ENCODE assay signal across 8 cellular contexts in genomic region chr15:44711356-44712107, GRCh38. TPM values are rescaled to one million over a fixed set of nuclear protein-coding genes. Genes with fewer than 3 reads are reported as not detected.
DNase-seq lines count a peak whose midpoint lies in the region; ATAC-seq and TF ChIP-seq lines count a peak whose summit lies in the region.

Gene B2M (plus strand): TSS chr15:44711517. CDS start chr15:44711547, 30 bp downstream.

- no peaks in the 10 kb centered on the region for H3K9me3 ChIP-seq in NT2/D1 (ENCODE audit: insufficient read depth, low read length)
- no peaks in the 10 kb centered on the region for H3K9me3 ChIP-seq in endodermal cell (ENCODE audit: control insufficient read depth, low read length)

- no peak for TF ChIP-seq CTCF in endodermal cell (conservative IDR thresholded peaks at IDR 0.05)

- H3K4me1 ChIP-seq in NT2/D1 (ENCODE audit: insufficient read depth, insufficient read length) (peaks cover 3% of the 10 kb centered on the region), endodermal cell (ENCODE audit: control insufficient read depth, insufficient read depth, low read length) (no peaks in the 10 kb centered on the region)

- peak within 1 kb of the TSS; percentile 30 for H3K27ac ChIP-seq in endodermal cell (ENCODE audit: low read depth, low read length)

- H3K4me3 ChIP-seq in NT2/D1 (ENCODE audit: insufficient read length, low read depth) = peak within 1 kb of the TSS; percentile 78
- peak within 1 kb of the TSS; percentile 82 for H3K4me3 ChIP-seq in endodermal cell (ENCODE audit: low read length)

- no peaks in the 10 kb centered on the region for H3K9me3 Mint-ChIP-seq in activated CD8-positive, alpha-beta memory T cell treated with anti-CD3 and anti-CD28 coated beads, Interleukin-2, amount 10 ng/mL, durations not matched to agents 7 days and 5 days (ENCODE audit: low read depth)
- no peaks in the 10 kb centered on the region for H3K9me3 Mint-ChIP-seq in endodermal cell

- peaks cover 42% of the 10 kb centered on the region for H3K4me1 Mint-ChIP-seq in activated CD8-positive, alpha-beta memory T cell treated with anti-CD3 and anti-CD28 coated beads, Interleukin-2, amount 10 ng/mL, durations not matched to agents 7 days and 5 days
- H3K4me1 Mint-ChIP-seq in endodermal cell = peaks cover 5% of the 10 kb centered on the region

- peak within 1 kb of the TSS; percentile 95 for H3K4me3 Mint-ChIP-seq in activated CD8-positive, alpha-beta memory T cell treated with anti-CD3 and anti-CD28 coated beads, Interleukin-2, amount 10 ng/mL, durations not matched to agents 7 days and 5 days
- peak within 1 kb of the TSS; percentile 87 for H3K4me3 Mint-ChIP-seq in endodermal cell

- H3K27me3 ChIP-seq in NT2/D1 (ENCODE audit: insufficient read depth, insufficient read length) (no peaks in the 10 kb centered on the region), endodermal cell (ENCODE audit: control insufficient read depth, insufficient read depth, low read length, poor library complexity, severe bottlenecking) (peaks cover 10% of the 10 kb centered on the region)

- H3K36me3 Mint-ChIP-seq in activated CD8-positive, alpha-beta memory T cell treated with anti-CD3 and anti-CD28 coated beads, Interleukin-2, amount 10 ng/mL, durations not matched to agents 7 days and 5 days = peaks cover 72% of the 10 kb centered on the region
- H3K36me3 Mint-ChIP-seq in endodermal cell (ENCODE audit: low read depth) = no peaks in the 10 kb centered on the region

- H3K36me3 ChIP-seq in NT2/D1 (ENCODE audit: insufficient read depth, insufficient read length, low read length) (peaks cover 18% of the 10 kb centered on the region), endodermal cell (ENCODE audit: control insufficient read depth, insufficient read depth, low read length) (peaks cover 6% of the 10 kb centered on the region)

- CTCF ChIA-PET in activated CD8-positive, alpha-beta memory T cell treated with anti-CD3 and anti-CD28 coated beads, Interleukin-2, amount 10 ng/mL, durations not matched to agents 7 days and 5 days (lab: Charles Lee) = interaction anchor here (0.7 to 11.9 kb wide), 13 partner anchors 13 to 51 kb away, joined by 3 to 232 read pairs (median 5); partner anchors contain the start of genes SPG11 and TRIM69

- H3K27ac Mint-ChIP-seq in activated CD8-positive, alpha-beta memory T cell treated with anti-CD3 and anti-CD28 coated beads, Interleukin-2, amount 10 ng/mL, durations not matched to agents 7 days and 5 days = peak within 1 kb of the TSS; percentile 100
- H3K27ac Mint-ChIP-seq in endodermal cell = peak within 1 kb of the TSS; percentile 98

- no peaks in the 10 kb centered on the region for H3K27me3 Mint-ChIP-seq in activated CD8-positive, alpha-beta memory T cell treated with anti-CD3 and anti-CD28 coated beads, Interleukin-2, amount 10 ng/mL, durations not matched to agents 7 days and 5 days
- peaks cover 9% of the 10 kb centered on the region for H3K27me3 Mint-ChIP-seq in endodermal cell (ENCODE audit: insufficient read depth)

- peak; percentile 93 for DNase-seq in COR-L47 (lab: John Stamatoyannopoulos, UW)
- peak; percentile 27 to 97 (median 91) for DNase-seq in HUDEP-2 (lab: John Stamatoyannopoulos, UW; ENCODE audit: unreplicated experiment in 76 of 76)
- peak; percentile 80 for DNase-seq in NT2/D1 (ENCODE audit: low read depth, low spot score)
- DNase-seq in activated CD8-positive, alpha-beta memory T cell treated with anti-CD3 and anti-CD28 coated beads, Interleukin-2, amount 10 ng/mL, durations not matched to agents 7 days and 5 days = peak; percentile 96
- peak; percentile 98 for DNase-seq in endodermal cell
- peak; percentile 99 for DNase-seq in mesenteric fat pad (ENCODE audit: low spot score)
- DNase-seq in stimulated activated CD8-positive, alpha-beta memory T cell treated with anti-CD3 and anti-CD28 coated beads, Interleukin-15, amount 100 ng/mL, for 24 hours (ENCODE audit: low read depth) = peak; percentile 93

- ATAC-seq in GM21381 (IDR thresholded peaks at IDR 0.05; ENCODE audit: unreplicated experiment) = peak; percentile 77
- peak; percentile 76 for ATAC-seq in activated CD8-positive, alpha-beta memory T cell treated with anti-CD3 and anti-CD28 coated beads, Interleukin-2, amount 10 ng/mL, durations not matched to agents 7 days and 5 days

- 0 to 1% methylated on average over 25 to 61 of the region's 61 CpGs for WGBS in endodermal cell (ENCODE audit: insufficient coverage in 1 of 2, insufficient read length in 1 of 2), 2 experiments

- peak within 1 kb of the TSS; percentile 93 for H3K9ac ChIP-seq in NT2/D1 (ENCODE audit: insufficient read length, low read depth)
- peak within 1 kb of the TSS; percentile 57 for H3K9ac ChIP-seq in endodermal cell (ENCODE audit: extremely low read depth, low read length, poor library complexity, severe bottlenecking)

RNA-seq across cellular contexts. Expression of gene B2M, which starts in this region (rescaled TPM):
- 1,000 to 10,000 TPM; 6,920 to 7,161 TPM for total RNA-seq in activated CD8-positive, alpha-beta memory T cell treated with anti-CD3 and anti-CD28 coated beads, Interleukin-2, amount 10 ng/mL, durations not matched to agents 7 days and 5 days
- total RNA-seq in endodermal cell (10 to 100 TPM; 66.5 to 74.3 TPM), mesenteric fat pad (2,407 TPM)
- polyA plus RNA-seq in endodermal cell (2013, experiment 1 of 2) = 92.9 TPM
- polyA plus RNA-seq in endodermal cell (2013, experiment 2 of 2) = 89.3 TPM

Comparison
In these comparisons a context has a peak if more than half of its experiments do, and no peak if none do; other contexts are left out.
1. Peak in every context shown above with its lines: DNase-seq, ATAC-seq, H3K4me3 ChIP-seq and H3K27ac ChIP-seq.
2. RNA of gene B2M (total RNA-seq): 6,920 to 7,161 TPM in activated CD8-positive, alpha-beta memory T cell treated with anti-CD3 and anti-CD28 coated beads, Interleukin-2, amount 10 ng/mL, durations not matched to agents 7 days and 5 days and 2,407 TPM in mesenteric fat pad (single experiment); 66.5 to 74.3 TPM in endodermal cell; every median in the first group is over 10 times any median in the second.